Comparison of ENCODE assay signal across 12 cellular contexts in the genomic region with DNA sequence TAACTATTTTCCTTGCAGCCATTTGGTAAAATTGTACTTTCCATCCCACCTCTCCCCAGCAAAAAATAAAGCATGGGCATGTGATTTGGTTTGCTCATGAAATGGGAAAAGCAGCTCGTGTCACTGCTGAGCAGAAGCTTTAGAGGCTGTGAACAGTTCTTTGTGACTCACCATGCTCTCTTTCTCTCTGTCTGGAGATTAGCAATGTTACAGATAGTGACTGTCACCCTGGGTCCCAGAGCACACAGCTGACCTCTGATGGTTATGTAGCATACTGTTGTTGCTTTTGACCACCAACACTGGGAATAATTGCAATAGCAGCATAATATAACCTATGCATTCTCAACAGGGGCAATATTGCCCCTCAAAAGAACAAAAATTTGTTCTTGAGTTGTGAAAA.
DNase-seq lines count a peak whose midpoint lies in the region; ATAC-seq, FAIRE-seq and TF ChIP-seq lines count a peak whose summit lies in the region.
"Had no signal": no experiment of that assay in that cellular context is flagged by ENCODE, and none has a peak within 500 bp of the region (broad histone marks: within the 10 kb centered on the region; RNA-seq: fewer than 3 reads in every experiment).

No MANE protein-coding gene starts in this region.

- TF ChIP-seq CTCF in Loucy (conservative IDR thresholded peaks at IDR 0.05; ENCODE audit: low read length), result peak; percentile 16; the same call in 1 of the 2 replicates
- TF ChIP-seq CTCF in adrenal gland (IDR thresholded peaks at IDR 0.05), result peak in 4 of 6 experiments; percentile 8 to 40 (median 32)

- no peak overlapping the region for H3K4me2 ChIP-seq in Loucy (ENCODE audit: low read depth, low read length, poor library complexity, severe bottlenecking)

- H3K4me1 ChIP-seq in Loucy (ENCODE audit: insufficient read depth, low read length, poor library complexity, severe bottlenecking), result peaks cover 9% of the 10 kb centered on the region
- peaks cover 0 to 14% of the 10 kb centered on the region in 2 donors for H3K4me1 ChIP-seq in adrenal gland (replicated peaks in 1 of 2)

- H3K36me3 ChIP-seq in Loucy (ENCODE audit: insufficient read depth, low read length) (no peaks in the 10 kb centered on the region), adrenal gland (replicated peaks in 1 of 2) (no peaks in the 10 kb centered on the region)

- 15 to 50% (median 20%) methylated on average over 1 of the region's 1 CpG for WGBS in adrenal gland, 4 donors

- DNase-seq in adrenal gland (peak; percentile 34 to 73 (median 66)), left cardiac atrium (no peak), skeletal muscle cell (ENCODE audit: low read depth) (peak; percentile 9), frontal cortex (ENCODE audit: low spot score in 2 of 2) (no peak), NCI-H2107 treated with DMSO at 0.1 percent for 48 hours (lab: John Stamatoyannopoulos, UW; ENCODE audit: unreplicated experiment) (no peak)
- no peak for DNase-seq in activated CD8-positive, alpha-beta memory T cell treated with anti-CD3 and anti-CD28 coated beads for 24 hours
- DNase-seq: central memory CD4-positive, alpha-beta T cell; NCI-H345; SHP77 had no signal

- no peaks in the 10 kb centered on the region for H4K20me1 ChIP-seq in Loucy (ENCODE audit: insufficient read depth, low read length, poor library complexity, severe bottlenecking)

- H3K79me2 ChIP-seq in Loucy (ENCODE audit: insufficient read depth, low read length), result no peaks in the 10 kb centered on the region

- H3K4me3 ChIP-seq in Loucy (ENCODE audit: low read length, poor library complexity, severe bottlenecking), result no peak overlapping the region
- H3K4me3 ChIP-seq in adrenal gland, result no peak overlapping the region
- H3K4me3 ChIP-seq in skeletal muscle cell (ENCODE audit: low read depth, low read length), result no peak overlapping the region
- H3K4me3 ChIP-seq: skin epidermis had no signal

- no peaks in the 10 kb centered on the region for H3F3A ChIP-seq in Loucy (ENCODE audit: low read depth)

- FAIRE-seq in frontal cortex (lab: Jason Lieb, UNC), result no peak
- FAIRE-seq: islet of Langerhans had no signal

- ATAC-seq in left cardiac atrium, result peak; percentile 69 to 94

- no peak overlapping the region for H2AFZ ChIP-seq in Loucy (ENCODE audit: low read length)

- TF ChIP-seq POLR2A in adrenal gland (IDR thresholded peaks at IDR 0.05), result no peak

- H3K9ac ChIP-seq in Loucy (ENCODE audit: low read depth, low read length, poor library complexity, severe bottlenecking), result no peak overlapping the region

- no peaks in the 10 kb centered on the region for H3K9me2 ChIP-seq in Loucy (replicated peaks; ENCODE audit: low read depth, low read length)

- peak overlapping the region in 2 of 5 donors; percentile 27 to 46 for H3K27ac ChIP-seq in adrenal gland

- no peaks in the 10 kb centered on the region for H3K9me3 ChIP-seq in Loucy (ENCODE audit: insufficient read depth, low read depth, low read length)
- no peaks in the 10 kb centered on the region for H3K9me3 ChIP-seq in adrenal gland (replicated peaks in 1 of 3)

- intact Hi-C loops in adrenal gland (cut with DNase I), result no loop called here
- intact Hi-C loops in left cardiac atrium (cut with DNase I), result no loop called here

- H3K27me3 ChIP-seq in Loucy (ENCODE audit: insufficient read depth, low read length, poor library complexity, severe bottlenecking) (no peaks in the 10 kb centered on the region), adrenal gland (no peaks in the 10 kb centered on the region)

Comparison
In these comparisons a context has a peak if more than half of its experiments do, and no peak if none do; other contexts are left out.
1. DNase-seq: peak in adrenal gland (7 of 7) and skeletal muscle cell (single experiment); none in left cardiac atrium (single experiment), activated CD8-positive, alpha-beta memory T cell treated with anti-CD3 and anti-CD28 coated beads for 24 hours (single experiment), frontal cortex (0 of 2) and NCI-H2107 treated with DMSO at 0.1 percent for 48 hours (single experiment).